Comparison of ENCODE assay signal across 20 cellular contexts in genomic region chr12:64428956-64429355, GRCh38.
"Had no signal": no experiment of that assay in that cellular context is flagged by ENCODE, and none has a peak within 500 bp of the region (broad histone marks: within the 10 kb centered on the region; RNA-seq: fewer than 3 reads in every experiment).

No MANE protein-coding gene starts in this region.

- DNase-seq: KBM-7, MG63, NCI-H1092, NCI-H1105 treated with DMSO at 0.1 percent for 48 hours, NCI-H1417 treated with DMSO at 0.1 percent for 48 hours, NCI-H146, NCI-H1694 treated with DMSO at 0.1 percent for 48 hours, NCI-H1930, NCI-H2081, NCI-H2107, NCI-H2227 treated with DMSO at 0.1 percent for 48 hours, NCI-H524, NCI-H526 treated with DMSO at 0.1 percent for 48 hours, NCI-H748 treated with DMSO at 0.1 percent for 48 hours, Right ventricle myocardium superior, RPMI8226, SIG-M5 had no signal

- H3K27ac ChIP-seq: HL-60, SJSA1, SK-N-MC had no signal
